In the genomic region with DNA sequence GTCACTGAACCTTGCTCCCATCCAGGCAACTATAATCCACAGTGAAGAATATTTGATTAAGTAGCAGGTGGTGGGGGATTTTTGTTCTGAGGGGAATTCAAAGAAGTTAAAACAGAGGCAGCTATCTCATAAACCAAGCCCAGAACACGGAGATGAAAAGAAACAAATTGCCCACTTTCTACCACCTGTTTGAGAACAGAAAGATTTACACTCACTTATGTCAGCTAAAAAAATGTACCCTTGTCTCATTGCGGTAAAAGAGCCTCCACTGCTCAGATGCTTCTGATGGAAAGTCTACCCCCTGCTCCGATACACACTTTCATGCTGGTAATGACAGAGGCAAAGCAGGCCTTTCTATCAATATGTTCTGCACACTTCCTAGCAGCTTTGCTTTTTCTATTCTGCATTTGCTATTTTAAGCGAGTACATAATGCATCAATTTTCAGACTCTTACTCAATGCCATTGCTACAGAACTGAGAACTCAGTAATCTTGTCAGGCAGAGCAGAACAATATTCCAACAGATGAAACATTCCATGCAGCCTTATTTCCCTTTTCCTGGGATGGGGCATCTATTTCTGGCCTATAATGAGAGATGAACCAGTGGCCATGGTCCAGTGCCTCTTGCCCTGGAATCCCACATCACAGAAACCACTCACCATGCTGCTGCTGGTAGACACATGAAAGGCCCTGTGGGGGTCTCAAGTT, we compare ENCODE assay signal across 1 cellular context.
TF ChIP-seq lines count a peak whose summit lies in the region.

No MANE protein-coding gene starts in this region.

TF ChIP-seq in GM12878, 131 proteins besides CTCF, POLR2A, EP300 and RAD21 (continued from another document and continues in another):
- TF ChIP-seq, protein P1, sequence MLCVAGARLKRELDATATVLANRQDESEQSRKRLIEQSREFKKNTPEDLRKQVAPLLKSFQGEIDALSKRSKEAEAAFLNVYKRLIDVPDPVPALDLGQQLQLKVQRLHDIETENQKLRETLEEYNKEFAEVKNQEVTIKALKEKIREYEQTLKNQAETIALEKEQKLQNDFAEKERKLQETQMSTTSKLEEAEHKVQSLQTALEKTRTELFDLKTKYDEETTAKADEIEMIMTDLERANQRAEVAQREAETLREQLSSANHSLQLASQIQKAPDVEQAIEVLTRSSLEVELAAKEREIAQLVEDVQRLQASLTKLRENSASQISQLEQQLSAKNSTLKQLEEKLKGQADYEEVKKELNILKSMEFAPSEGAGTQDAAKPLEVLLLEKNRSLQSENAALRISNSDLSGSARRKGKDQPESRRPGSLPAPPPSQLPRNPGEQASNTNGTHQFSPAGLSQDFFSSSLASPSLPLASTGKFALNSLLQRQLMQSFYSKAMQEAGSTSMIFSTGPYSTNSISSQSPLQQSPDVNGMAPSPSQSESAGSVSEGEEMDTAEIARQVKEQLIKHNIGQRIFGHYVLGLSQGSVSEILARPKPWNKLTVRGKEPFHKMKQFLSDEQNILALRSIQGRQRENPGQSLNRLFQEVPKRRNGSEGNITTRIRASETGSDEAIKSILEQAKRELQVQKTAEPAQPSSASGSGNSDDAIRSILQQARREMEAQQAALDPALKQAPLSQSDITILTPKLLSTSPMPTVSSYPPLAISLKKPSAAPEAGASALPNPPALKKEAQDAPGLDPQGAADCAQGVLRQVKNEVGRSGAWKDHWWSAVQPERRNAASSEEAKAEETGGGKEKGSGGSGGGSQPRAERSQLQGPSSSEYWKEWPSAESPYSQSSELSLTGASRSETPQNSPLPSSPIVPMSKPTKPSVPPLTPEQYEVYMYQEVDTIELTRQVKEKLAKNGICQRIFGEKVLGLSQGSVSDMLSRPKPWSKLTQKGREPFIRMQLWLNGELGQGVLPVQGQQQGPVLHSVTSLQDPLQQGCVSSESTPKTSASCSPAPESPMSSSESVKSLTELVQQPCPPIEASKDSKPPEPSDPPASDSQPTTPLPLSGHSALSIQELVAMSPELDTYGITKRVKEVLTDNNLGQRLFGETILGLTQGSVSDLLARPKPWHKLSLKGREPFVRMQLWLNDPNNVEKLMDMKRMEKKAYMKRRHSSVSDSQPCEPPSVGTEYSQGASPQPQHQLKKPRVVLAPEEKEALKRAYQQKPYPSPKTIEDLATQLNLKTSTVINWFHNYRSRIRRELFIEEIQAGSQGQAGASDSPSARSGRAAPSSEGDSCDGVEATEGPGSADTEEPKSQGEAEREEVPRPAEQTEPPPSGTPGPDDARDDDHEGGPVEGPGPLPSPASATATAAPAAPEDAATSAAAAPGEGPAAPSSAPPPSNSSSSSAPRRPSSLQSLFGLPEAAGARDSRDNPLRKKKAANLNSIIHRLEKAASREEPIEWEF (IDR thresholded peaks at IDR 0.05; ENCODE audit: insufficient replicate concordance, low read depth, low read length): peak; percentile 92
- no peak for TF ChIP-seq RBBP5 (conservative IDR thresholded peaks at IDR 0.05)
- TF ChIP-seq MEF2A (IDR thresholded peaks at IDR 0.05; ENCODE audit: insufficient read depth, low read depth, low read length): peak; percentile 53; the same call in 1 of the 2 replicates
- TF ChIP-seq NFIC (IDR thresholded peaks at IDR 0.05; ENCODE audit: low read depth, low read length): peak; percentile 90
- TF ChIP-seq ETV6 (conservative IDR thresholded peaks at IDR 0.05 in 1 of 2, IDR thresholded peaks at IDR 0.05 in 1 of 2; ENCODE audit: borderline replicate concordance in 1 of 2, low read depth in 1 of 2): peak in 1 of 2 experiments; percentile 92; a peak in 2 of 4 replicates
- peak; percentile 52; the same call in 1 of the 2 replicates for TF ChIP-seq POLR2AphosphoS5 (IDR thresholded peaks at IDR 0.05; ENCODE audit: low read length)
- no peak for TF ChIP-seq MYC (IDR thresholded peaks at IDR 0.05; ENCODE audit: insufficient read depth, insufficient read length, insufficient replicate concordance, low read length, severe bottlenecking)
- peak; percentile 72; the same call in 1 of the 2 replicates for TF ChIP-seq TBL1XR1 (IDR thresholded peaks at IDR 0.05; ENCODE audit: low read depth, low read length)
- TF ChIP-seq, protein P2, sequence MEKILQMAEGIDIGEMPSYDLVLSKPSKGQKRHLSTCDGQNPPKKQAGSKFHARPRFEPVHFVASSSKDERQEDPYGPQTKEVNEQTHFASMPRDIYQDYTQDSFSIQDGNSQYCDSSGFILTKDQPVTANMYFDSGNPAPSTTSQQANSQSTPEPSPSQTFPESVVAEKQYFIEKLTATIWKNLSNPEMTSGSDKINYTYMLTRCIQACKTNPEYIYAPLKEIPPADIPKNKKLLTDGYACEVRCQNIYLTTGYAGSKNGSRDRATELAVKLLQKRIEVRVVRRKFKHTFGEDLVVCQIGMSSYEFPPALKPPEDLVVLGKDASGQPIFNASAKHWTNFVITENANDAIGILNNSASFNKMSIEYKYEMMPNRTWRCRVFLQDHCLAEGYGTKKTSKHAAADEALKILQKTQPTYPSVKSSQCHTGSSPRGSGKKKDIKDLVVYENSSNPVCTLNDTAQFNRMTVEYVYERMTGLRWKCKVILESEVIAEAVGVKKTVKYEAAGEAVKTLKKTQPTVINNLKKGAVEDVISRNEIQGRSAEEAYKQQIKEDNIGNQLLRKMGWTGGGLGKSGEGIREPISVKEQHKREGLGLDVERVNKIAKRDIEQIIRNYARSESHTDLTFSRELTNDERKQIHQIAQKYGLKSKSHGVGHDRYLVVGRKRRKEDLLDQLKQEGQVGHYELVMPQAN (conservative IDR thresholded peaks at IDR 0.05): no peak
- TF ChIP-seq EGR1 (IDR thresholded peaks at IDR 0.05; ENCODE audit: borderline replicate concordance in 1 of 2, low read depth in 2 of 2, low read length in 2 of 2): no peak
- no peak for TF ChIP-seq JUND (IDR thresholded peaks at IDR 0.05; ENCODE audit: low read depth, low read length)
- peak; percentile 62; the same call in 1 of the 2 replicates for TF ChIP-seq PAX5 (IDR thresholded peaks at IDR 0.05; ENCODE audit: borderline replicate concordance, low read depth, low read length)
- no peak for TF ChIP-seq LARP7 (IDR thresholded peaks at IDR 0.05)
- TF ChIP-seq KLF5 (IDR thresholded peaks at IDR 0.05; ENCODE audit: partially characterized antibody): no peak
- TF ChIP-seq BACH1 (IDR thresholded peaks at IDR 0.05; ENCODE audit: borderline replicate concordance): no peak
- TF ChIP-seq, protein P3, sequence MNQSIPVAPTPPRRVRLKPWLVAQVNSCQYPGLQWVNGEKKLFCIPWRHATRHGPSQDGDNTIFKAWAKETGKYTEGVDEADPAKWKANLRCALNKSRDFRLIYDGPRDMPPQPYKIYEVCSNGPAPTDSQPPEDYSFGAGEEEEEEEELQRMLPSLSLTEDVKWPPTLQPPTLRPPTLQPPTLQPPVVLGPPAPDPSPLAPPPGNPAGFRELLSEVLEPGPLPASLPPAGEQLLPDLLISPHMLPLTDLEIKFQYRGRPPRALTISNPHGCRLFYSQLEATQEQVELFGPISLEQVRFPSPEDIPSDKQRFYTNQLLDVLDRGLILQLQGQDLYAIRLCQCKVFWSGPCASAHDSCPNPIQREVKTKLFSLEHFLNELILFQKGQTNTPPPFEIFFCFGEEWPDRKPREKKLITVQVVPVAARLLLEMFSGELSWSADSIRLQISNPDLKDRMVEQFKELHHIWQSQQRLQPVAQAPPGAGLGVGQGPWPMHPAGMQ (IDR thresholded peaks at IDR 0.05; ENCODE audit: borderline replicate concordance): no peak
- TF ChIP-seq, protein P4, sequence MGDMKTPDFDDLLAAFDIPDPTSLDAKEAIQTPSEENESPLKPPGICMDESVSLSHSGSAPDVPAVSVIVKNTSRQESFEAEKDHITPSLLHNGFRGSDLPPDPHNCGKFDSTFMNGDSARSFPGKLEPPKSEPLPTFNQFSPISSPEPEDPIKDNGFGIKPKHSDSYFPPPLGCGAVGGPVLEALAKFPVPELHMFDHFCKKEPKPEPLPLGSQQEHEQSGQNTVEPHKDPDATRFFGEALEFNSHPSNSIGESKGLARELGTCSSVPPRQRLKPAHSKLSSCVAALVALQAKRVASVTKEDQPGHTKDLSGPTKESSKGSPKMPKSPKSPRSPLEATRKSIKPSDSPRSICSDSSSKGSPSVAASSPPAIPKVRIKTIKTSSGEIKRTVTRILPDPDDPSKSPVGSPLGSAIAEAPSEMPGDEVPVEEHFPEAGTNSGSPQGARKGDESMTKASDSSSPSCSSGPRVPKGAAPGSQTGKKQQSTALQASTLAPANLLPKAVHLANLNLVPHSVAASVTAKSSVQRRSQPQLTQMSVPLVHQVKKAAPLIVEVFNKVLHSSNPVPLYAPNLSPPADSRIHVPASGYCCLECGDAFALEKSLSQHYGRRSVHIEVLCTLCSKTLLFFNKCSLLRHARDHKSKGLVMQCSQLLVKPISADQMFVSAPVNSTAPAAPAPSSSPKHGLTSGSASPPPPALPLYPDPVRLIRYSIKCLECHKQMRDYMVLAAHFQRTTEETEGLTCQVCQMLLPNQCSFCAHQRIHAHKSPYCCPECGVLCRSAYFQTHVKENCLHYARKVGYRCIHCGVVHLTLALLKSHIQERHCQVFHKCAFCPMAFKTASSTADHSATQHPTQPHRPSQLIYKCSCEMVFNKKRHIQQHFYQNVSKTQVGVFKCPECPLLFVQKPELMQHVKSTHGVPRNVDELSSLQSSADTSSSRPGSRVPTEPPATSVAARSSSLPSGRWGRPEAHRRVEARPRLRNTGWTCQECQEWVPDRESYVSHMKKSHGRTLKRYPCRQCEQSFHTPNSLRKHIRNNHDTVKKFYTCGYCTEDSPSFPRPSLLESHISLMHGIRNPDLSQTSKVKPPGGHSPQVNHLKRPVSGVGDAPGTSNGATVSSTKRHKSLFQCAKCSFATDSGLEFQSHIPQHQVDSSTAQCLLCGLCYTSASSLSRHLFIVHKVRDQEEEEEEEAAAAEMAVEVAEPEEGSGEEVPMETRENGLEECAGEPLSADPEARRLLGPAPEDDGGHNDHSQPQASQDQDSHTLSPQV (IDR thresholded peaks at IDR 0.05): peak; percentile 12; the same call in 1 of the 2 replicates
- TF ChIP-seq SMC3 (IDR thresholded peaks at IDR 0.05; ENCODE audit: borderline replicate concordance, low read length): peak; percentile 9; the same call in 1 of the 2 replicates
- TF ChIP-seq, protein P5, sequence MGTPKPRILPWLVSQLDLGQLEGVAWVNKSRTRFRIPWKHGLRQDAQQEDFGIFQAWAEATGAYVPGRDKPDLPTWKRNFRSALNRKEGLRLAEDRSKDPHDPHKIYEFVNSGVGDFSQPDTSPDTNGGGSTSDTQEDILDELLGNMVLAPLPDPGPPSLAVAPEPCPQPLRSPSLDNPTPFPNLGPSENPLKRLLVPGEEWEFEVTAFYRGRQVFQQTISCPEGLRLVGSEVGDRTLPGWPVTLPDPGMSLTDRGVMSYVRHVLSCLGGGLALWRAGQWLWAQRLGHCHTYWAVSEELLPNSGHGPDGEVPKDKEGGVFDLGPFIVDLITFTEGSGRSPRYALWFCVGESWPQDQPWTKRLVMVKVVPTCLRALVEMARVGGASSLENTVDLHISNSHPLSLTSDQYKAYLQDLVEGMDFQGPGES (IDR thresholded peaks at IDR 0.05): no peak
- TF ChIP-seq, protein P6, sequence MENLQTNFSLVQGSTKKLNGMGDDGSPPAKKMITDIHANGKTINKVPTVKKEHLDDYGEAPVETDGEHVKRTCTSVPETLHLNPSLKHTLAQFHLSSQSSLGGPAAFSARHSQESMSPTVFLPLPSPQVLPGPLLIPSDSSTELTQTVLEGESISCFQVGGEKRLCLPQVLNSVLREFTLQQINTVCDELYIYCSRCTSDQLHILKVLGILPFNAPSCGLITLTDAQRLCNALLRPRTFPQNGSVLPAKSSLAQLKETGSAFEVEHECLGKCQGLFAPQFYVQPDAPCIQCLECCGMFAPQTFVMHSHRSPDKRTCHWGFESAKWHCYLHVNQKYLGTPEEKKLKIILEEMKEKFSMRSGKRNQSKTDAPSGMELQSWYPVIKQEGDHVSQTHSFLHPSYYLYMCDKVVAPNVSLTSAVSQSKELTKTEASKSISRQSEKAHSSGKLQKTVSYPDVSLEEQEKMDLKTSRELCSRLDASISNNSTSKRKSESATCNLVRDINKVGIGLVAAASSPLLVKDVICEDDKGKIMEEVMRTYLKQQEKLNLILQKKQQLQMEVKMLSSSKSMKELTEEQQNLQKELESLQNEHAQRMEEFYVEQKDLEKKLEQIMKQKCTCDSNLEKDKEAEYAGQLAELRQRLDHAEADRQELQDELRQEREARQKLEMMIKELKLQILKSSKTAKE (IDR thresholded peaks at IDR 0.05; ENCODE audit: low read depth, poor library complexity, severe bottlenecking): peak; percentile 81
- TF ChIP-seq ZSCAN29 (IDR thresholded peaks at IDR 0.05): no peak
- peak; percentile 50; the same call in 1 of the 2 replicates for TF ChIP-seq YY1 (IDR thresholded peaks at IDR 0.05; ENCODE audit: low read depth, low read length)
- TF ChIP-seq, protein P7, sequence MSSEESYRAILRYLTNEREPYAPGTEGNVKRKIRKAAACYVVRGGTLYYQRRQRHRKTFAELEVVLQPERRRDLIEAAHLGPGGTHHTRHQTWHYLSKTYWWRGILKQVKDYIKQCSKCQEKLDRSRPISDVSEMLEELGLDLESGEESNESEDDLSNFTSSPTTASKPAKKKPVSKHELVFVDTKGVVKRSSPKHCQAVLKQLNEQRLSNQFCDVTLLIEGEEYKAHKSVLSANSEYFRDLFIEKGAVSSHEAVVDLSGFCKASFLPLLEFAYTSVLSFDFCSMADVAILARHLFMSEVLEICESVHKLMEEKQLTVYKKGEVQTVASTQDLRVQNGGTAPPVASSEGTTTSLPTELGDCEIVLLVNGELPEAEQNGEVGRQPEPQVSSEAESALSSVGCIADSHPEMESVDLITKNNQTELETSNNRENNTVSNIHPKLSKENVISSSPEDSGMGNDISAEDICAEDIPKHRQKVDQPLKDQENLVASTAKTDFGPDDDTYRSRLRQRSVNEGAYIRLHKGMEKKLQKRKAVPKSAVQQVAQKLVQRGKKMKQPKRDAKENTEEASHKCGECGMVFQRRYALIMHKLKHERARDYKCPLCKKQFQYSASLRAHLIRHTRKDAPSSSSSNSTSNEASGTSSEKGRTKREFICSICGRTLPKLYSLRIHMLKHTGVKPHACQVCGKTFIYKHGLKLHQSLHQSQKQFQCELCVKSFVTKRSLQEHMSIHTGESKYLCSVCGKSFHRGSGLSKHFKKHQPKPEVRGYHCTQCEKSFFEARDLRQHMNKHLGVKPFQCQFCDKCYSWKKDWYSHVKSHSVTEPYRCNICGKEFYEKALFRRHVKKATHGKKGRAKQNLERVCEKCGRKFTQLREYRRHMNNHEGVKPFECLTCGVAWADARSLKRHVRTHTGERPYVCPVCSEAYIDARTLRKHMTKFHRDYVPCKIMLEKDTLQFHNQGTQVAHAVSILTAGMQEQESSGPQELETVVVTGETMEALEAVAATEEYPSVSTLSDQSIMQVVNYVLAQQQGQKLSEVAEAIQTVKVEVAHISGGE (CRISPR knock-in tag; IDR thresholded peaks at IDR 0.05): no peak
